In the genomic region with DNA sequence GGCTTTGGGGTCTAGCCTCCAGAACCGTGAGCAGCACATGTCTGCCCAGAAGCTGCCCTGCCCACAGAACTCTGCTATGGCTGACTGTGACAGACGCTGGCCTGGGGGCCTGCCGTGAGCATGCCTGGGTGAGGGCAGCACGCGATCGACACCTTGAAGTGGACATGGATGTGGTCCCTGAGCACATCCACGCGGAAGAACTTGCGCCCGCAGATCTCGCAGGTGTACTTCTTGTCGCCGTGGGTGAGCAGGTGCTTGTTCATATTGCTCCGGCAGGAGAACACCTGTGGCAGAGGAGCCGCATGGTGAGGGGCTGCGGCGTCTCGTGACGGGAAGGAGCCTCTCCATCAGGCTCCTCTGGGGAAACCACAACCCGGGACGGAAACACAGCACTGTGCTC, we compare ENCODE assay signal across 16 cellular contexts. TPM values are rescaled to one million over a fixed set of nuclear protein-coding genes. Genes with fewer than 3 reads are reported as not detected.
"Had no signal": no experiment of that assay in that cellular context is flagged by ENCODE, and none has a peak within 500 bp of the region (broad histone marks: within the 10 kb centered on the region; RNA-seq: fewer than 3 reads in every experiment).

No MANE protein-coding gene starts in this region.

- H3K36me3 ChIP-seq: transverse colon had no signal

- ATAC-seq: effector memory CD8-positive, alpha-beta T cell; natural killer cell had no signal

- DNase-seq: activated CD4-positive, alpha-beta T cell treated with anti-CD3 and anti-CD28 coated beads, Interleukin-2, amount 50 U/mL, for 48 hours; activated T-cell treated with anti-CD3 and anti-CD28 coated beads, Interleukin-2, amount 50 U/mL, for 1 hour; dermis blood vessel endothelial cell; effector memory CD8-positive, alpha-beta T cell; foreskin melanocyte; left ventricle myocardium inferior; mesenchymal stem cell; natural killer cell; retina; stimulated activated CD4-positive, alpha-beta T cell treated with anti-CD3 and anti-CD28 coated beads, Interleukin-15, amount 100 ng/mL, for 24 hours; stimulated activated CD4-positive, alpha-beta T cell treated with anti-CD3 and anti-CD28 coated beads, Interleukin-4, amount 100 ng/mL, for 1 hour; stimulated activated naive CD4-positive, alpha-beta T cell; transverse colon had no signal

- H3K27ac ChIP-seq: left ventricle myocardium inferior, transverse colon, VCaP had no signal

- H3K9me3 ChIP-seq: left ventricle myocardium inferior, transverse colon had no signal

- H3K27me3 ChIP-seq: transverse colon had no signal

- H3K4me1 ChIP-seq: left ventricle myocardium inferior, transverse colon had no signal

- H3K4me3 ChIP-seq: left ventricle myocardium inferior, transverse colon had no signal

RNA-seq across cellular contexts. Expression of a gene that starts 56.3 kb away (rescaled TPM):
- total RNA-seq: T-helper 1 cell treated with Interleukin-12 subunit alpha and Interleukin-12 subunit beta and Interleukin-4 antibody, amounts not matched to agents 30 ng/mL and 1 ng/mL, for 36 hours had no signal
- polyA plus RNA-seq: fibroblast of lung had no signal
